ENCODE assay signal across 2 cellular contexts in genomic region chr2:178860551-178860950, GRCh38.
TF ChIP-seq lines count a peak whose summit lies in the region.

No MANE protein-coding gene starts in this region.

TF ChIP-seq in liver, 16 proteins besides CTCF, POLR2A, EP300 and RAD21 (continued from another document):
- TF ChIP-seq FOXA1 (IDR thresholded peaks at IDR 0.05) (no peak), JUND (IDR thresholded peaks at IDR 0.05) (no peak), HNF4G (IDR thresholded peaks at IDR 0.05) (no peak), FOXA2 (IDR thresholded peaks at IDR 0.05) (no peak), ZBTB33 (IDR thresholded peaks at IDR 0.05) (no peak), EGR1 (IDR thresholded peaks at IDR 0.05; ENCODE audit: low read depth in 2 of 2) (no peak), NR2F2 (IDR thresholded peaks at IDR 0.05) (no peak)
- TF ChIP-seq, protein P1, sequence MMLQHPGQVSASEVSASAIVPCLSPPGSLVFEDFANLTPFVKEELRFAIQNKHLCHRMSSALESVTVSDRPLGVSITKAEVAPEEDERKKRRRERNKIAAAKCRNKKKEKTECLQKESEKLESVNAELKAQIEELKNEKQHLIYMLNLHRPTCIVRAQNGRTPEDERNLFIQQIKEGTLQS (IDR thresholded peaks at IDR 0.05), result no peak
- TF ChIP-seq, protein P2, sequence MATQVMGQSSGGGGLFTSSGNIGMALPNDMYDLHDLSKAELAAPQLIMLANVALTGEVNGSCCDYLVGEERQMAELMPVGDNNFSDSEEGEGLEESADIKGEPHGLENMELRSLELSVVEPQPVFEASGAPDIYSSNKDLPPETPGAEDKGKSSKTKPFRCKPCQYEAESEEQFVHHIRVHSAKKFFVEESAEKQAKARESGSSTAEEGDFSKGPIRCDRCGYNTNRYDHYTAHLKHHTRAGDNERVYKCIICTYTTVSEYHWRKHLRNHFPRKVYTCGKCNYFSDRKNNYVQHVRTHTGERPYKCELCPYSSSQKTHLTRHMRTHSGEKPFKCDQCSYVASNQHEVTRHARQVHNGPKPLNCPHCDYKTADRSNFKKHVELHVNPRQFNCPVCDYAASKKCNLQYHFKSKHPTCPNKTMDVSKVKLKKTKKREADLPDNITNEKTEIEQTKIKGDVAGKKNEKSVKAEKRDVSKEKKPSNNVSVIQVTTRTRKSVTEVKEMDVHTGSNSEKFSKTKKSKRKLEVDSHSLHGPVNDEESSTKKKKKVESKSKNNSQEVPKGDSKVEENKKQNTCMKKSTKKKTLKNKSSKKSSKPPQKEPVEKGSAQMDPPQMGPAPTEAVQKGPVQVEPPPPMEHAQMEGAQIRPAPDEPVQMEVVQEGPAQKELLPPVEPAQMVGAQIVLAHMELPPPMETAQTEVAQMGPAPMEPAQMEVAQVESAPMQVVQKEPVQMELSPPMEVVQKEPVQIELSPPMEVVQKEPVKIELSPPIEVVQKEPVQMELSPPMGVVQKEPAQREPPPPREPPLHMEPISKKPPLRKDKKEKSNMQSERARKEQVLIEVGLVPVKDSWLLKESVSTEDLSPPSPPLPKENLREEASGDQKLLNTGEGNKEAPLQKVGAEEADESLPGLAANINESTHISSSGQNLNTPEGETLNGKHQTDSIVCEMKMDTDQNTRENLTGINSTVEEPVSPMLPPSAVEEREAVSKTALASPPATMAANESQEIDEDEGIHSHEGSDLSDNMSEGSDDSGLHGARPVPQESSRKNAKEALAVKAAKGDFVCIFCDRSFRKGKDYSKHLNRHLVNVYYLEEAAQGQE (IDR thresholded peaks at IDR 0.05), result no peak

TF ChIP-seq in HepG2, 621 proteins besides CTCF, POLR2A, EP300 and RAD21 (continued from another document):
- TF ChIP-seq PATZ1 (CRISPR knock-in tag; IDR thresholded peaks at IDR 0.05) (no peak), SMAD9 (CRISPR knock-in tag; IDR thresholded peaks at IDR 0.05) (no peak), SRSF1 (optimal IDR thresholded peaks at IDR 0.05; ENCODE audit: low read depth, low read length) (no peak), STAT6 (CRISPR knock-in tag; IDR thresholded peaks at IDR 0.05; ENCODE audit: borderline replicate concordance) (no peak), ZNF883 (CRISPR knock-in tag; IDR thresholded peaks at IDR 0.05; ENCODE audit: not compliant biosample characterization) (no peak), SRSF9 (IDR thresholded peaks at IDR 0.05; ENCODE audit: borderline replicate concordance, insufficient read depth, low read depth, low read length, poor library complexity, severe bottlenecking) (no peak), GTF2F1 (IDR thresholded peaks at IDR 0.05; ENCODE audit: low read length) (no peak), TOPORS (CRISPR knock-in tag; IDR thresholded peaks at IDR 0.05) (no peak), KLF12 (CRISPR knock-in tag; IDR thresholded peaks at IDR 0.05; ENCODE audit: borderline replicate concordance) (no peak), SOX6 (IDR thresholded peaks at IDR 0.05) (no peak), SOX6 (CRISPR knock-in tag; IDR thresholded peaks at IDR 0.05) (no peak), ETV5 (CRISPR knock-in tag; IDR thresholded peaks at IDR 0.05; ENCODE audit: borderline replicate concordance) (no peak), MAZ (IDR thresholded peaks at IDR 0.05; ENCODE audit: borderline replicate concordance, low read depth, low read length) (no peak), MAZ (CRISPR knock-in tag; IDR thresholded peaks at IDR 0.05; ENCODE audit: low read depth) (no peak)
